In the genomic region with DNA sequence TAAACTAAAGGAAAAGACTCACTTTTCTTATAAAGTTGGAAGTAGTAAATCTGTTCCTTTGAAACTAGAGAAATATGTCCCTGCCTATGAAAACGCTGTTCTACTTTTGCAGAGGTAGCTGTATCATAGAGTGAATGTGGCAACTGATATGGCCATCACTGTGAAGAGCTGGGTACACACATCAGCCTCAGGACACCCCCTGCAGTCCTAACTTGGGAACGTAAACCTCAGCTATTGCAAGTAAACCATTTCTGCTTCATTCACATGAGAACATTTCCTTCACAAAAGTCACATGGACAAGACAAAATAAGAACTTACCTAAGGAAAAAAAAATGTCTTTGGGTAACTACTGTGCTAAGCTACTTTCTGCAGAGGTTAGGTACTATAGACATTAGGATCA, we compare ENCODE assay signal across 9 cellular contexts.
DNase-seq lines count a peak whose midpoint lies in the region; ATAC-seq and TF ChIP-seq lines count a peak whose summit lies in the region.
"Had no signal": no experiment of that assay in that cellular context is flagged by ENCODE, and none has a peak within 500 bp of the region (broad histone marks: within the 10 kb centered on the region; RNA-seq: fewer than 3 reads in every experiment).

No MANE protein-coding gene starts in this region.

- H3K4me3 Mint-ChIP-seq in CD8-positive, alpha-beta T cell = no peak overlapping the region

- no peak overlapping the region for H3K4me3 ChIP-seq in CD8-positive, alpha-beta T cell (ENCODE audit: low read depth, low read length)
- H3K4me3 ChIP-seq: mucosa of descending colon had no signal

- no peaks in the 10 kb centered on the region for H3K36me3 Mint-ChIP-seq in CD8-positive, alpha-beta T cell

- peak in 5 of 7 experiments; percentile 5 to 56 (median 26) for DNase-seq in CD8-positive, alpha-beta T cell
- DNase-seq in H4 (ENCODE audit: low spot score) = peak; percentile 54
- peak; percentile 7 for DNase-seq in T-helper 9 cell
- peak; percentile 16 for DNase-seq in iPS DF 4.7 (ENCODE audit: extremely low read depth, low spot score)
- no peak for DNase-seq in NCI-H2196 treated with DMSO at 0.1 percent for 48 hours (lab: John Stamatoyannopoulos, UW; ENCODE audit: unreplicated experiment)

- POLR2A ChIA-PET in CD8-positive, alpha-beta T cell (lab: Charles Lee) = interaction anchor here (1.6 kb wide), 1 partner anchor 340 kb away, joined by 3 read pairs; no protein-coding TSS in a partner anchor

- no peaks in the 10 kb centered on the region for H3K36me3 ChIP-seq in CD8-positive, alpha-beta T cell (ENCODE audit: insufficient read depth, low read length)

- peaks cover 4% of the 10 kb centered on the region for H3K4me1 Mint-ChIP-seq in CD8-positive, alpha-beta T cell (ENCODE audit: low read depth)

- H3K9me3 Mint-ChIP-seq in CD8-positive, alpha-beta T cell = no peaks in the 10 kb centered on the region

- no peaks in the 10 kb centered on the region for H3K27me3 Mint-ChIP-seq in CD8-positive, alpha-beta T cell (ENCODE audit: low read depth)

- H3K9me3 ChIP-seq in CD8-positive, alpha-beta T cell (ENCODE audit: low read length) = no peaks in the 10 kb centered on the region
- H3K9me3 ChIP-seq: mucosa of descending colon had no signal

- no peak overlapping the region for H3K27ac Mint-ChIP-seq in CD8-positive, alpha-beta T cell

- no peaks in the 10 kb centered on the region for H3K27me3 ChIP-seq in CD8-positive, alpha-beta T cell (ENCODE audit: insufficient read depth, low read length)

- H3K27ac ChIP-seq in CD8-positive, alpha-beta T cell (ENCODE audit: low read depth, low read length) = no peak overlapping the region

- no peaks in the 10 kb centered on the region for H3K4me1 ChIP-seq in CD8-positive, alpha-beta T cell (ENCODE audit: insufficient read depth, low read length)

- CTCF ChIA-PET in CD8-positive, alpha-beta T cell (lab: Charles Lee) = interaction anchor here (0.6 to 2.1 kb wide), 17 partner anchors 12 to 381 kb away, joined by 3 to 15 read pairs (median 3); no protein-coding TSS in a partner anchor

- intact Hi-C loops in CD8-positive, alpha-beta T cell (cut with DNase I, micrococcal nuclease) = loop anchor here (1.0 to 10.0 kb wide), 4 partner anchors 195 to 348 kb away; no protein-coding TSS in a partner anchor

- peak; percentile 63 for ATAC-seq in CD8-positive, alpha-beta T cell
- ATAC-seq in GM19324 (IDR thresholded peaks at IDR 0.05; ENCODE audit: low FRiP score, unreplicated experiment) (no peak), HG02852 (IDR thresholded peaks at IDR 0.05; ENCODE audit: unreplicated experiment) (no peak), HG03039 (IDR thresholded peaks at IDR 0.05; ENCODE audit: unreplicated experiment) (no peak)
- ATAC-seq: mucosa of descending colon had no signal

- TF ChIP-seq CTCF in CD8-positive, alpha-beta T cell (IDR thresholded peaks at IDR 0.05) = no peak
